27 cellular contexts compared by ENCODE assay signal in genomic region chrX:1163231-1163630, GRCh38. TPM values are rescaled to one million over a fixed set of nuclear protein-coding genes. Genes with fewer than 3 reads are reported as not detected.
DNase-seq lines count a peak whose midpoint lies in the region; ATAC-seq, FAIRE-seq and TF ChIP-seq lines count a peak whose summit lies in the region.
"Had no signal": no experiment of that assay in that cellular context is flagged by ENCODE, and none has a peak within 500 bp of the region (broad histone marks: within the 10 kb centered on the region; RNA-seq: fewer than 3 reads in every experiment).

No MANE protein-coding gene starts in this region.

- H3K27me3 Mint-ChIP-seq in activated CD4-positive, alpha-beta T cell treated with anti-CD3 and anti-CD28 coated beads, Interleukin-2, amount 10 ng/mL, durations not matched to agents 24 days and 14 days, result peaks cover 9% of the 10 kb centered on the region
- peaks cover 29% of the 10 kb centered on the region for H3K27me3 Mint-ChIP-seq in stimulated activated naive CD8-positive, alpha-beta T cell treated with anti-CD3 and anti-CD28 coated beads, Interleukin-15, amount 100 ng/mL, for 72 hours

- H3K9me3 Mint-ChIP-seq in activated CD4-positive, alpha-beta T cell treated with anti-CD3 and anti-CD28 coated beads, Interleukin-2, amount 10 ng/mL, durations not matched to agents 24 days and 14 days, result peaks cover 16% of the 10 kb centered on the region
- H3K9me3 Mint-ChIP-seq in stimulated activated naive CD8-positive, alpha-beta T cell treated with anti-CD3 and anti-CD28 coated beads, Interleukin-15, amount 100 ng/mL, for 72 hours, result peaks cover 18 to 20% of the 10 kb centered on the region in 2 donors

- H3K4me3 ChIP-seq in kidney (ENCODE audit: low read length in 2 of 2), result no peak overlapping the region
- H3K4me3 ChIP-seq: BLaER1, PC-9 had no signal

- peak; percentile 53 for DNase-seq in activated CD4-positive, alpha-beta T cell treated with anti-CD3 and anti-CD28 coated beads, Interleukin-2, amount 10 ng/mL, durations not matched to agents 24 days and 14 days
- no peak for DNase-seq in activated CD4-positive, alpha-beta T cell treated with anti-CD3 and anti-CD28 coated beads, Interleukin-2, amount 50 U/mL, for 1 hour
- DNase-seq in stimulated activated naive CD8-positive, alpha-beta T cell treated with anti-CD3 and anti-CD28 coated beads, Interleukin-15, amount 100 ng/mL, for 72 hours, result no peak
- no peak for DNase-seq in stimulated activated naive CD8-positive, alpha-beta T cell treated with anti-CD3 and anti-CD28 coated beads, Interleukin-15, Interleukin-2, amounts not matched to agents 100 U/mL and 50 U/mL, for 24 hours
- DNase-seq in kidney (peak; percentile 13), NCI-H226 (no peak), left colon (no peak), activated gamma-delta T cell treated with Interleukin-2 at 50 U/mL for 16 hours (no peak)
- DNase-seq: ACHN; CD4-positive, alpha-beta memory T cell; DMS153; GDM1; IMR-90; MV-4-11; NCI-H1105 treated with DMSO at 0.1 percent for 48 hours; NCI-H1694; NCI-H2081; NCI-H748 treated with DMSO at 0.1 percent for 48 hours; PC-9; RPMI8226; SHP77 treated with DMSO at 0.1 percent for 48 hours; SK-N-SH had no signal

- H3K4me1 ChIP-seq in kidney (ENCODE audit: control insufficient read depth in 1 of 2, insufficient read depth in 1 of 2, low read depth in 1 of 2, low read length in 2 of 2), result no peaks in the 10 kb centered on the region

- peaks cover 2% of the 10 kb centered on the region for H3K36me3 Mint-ChIP-seq in activated CD4-positive, alpha-beta T cell treated with anti-CD3 and anti-CD28 coated beads, Interleukin-2, amount 10 ng/mL, durations not matched to agents 24 days and 14 days (ENCODE audit: low read depth)
- H3K36me3 Mint-ChIP-seq: CD4-positive, alpha-beta memory T cell had no signal

- no peaks in the 10 kb centered on the region for H3K9me3 ChIP-seq in kidney (ENCODE audit: control insufficient read depth in 1 of 2, low read length in 2 of 2)
- H3K9me3 ChIP-seq: BLaER1, SK-N-SH had no signal

- H3K4me1 Mint-ChIP-seq in activated CD4-positive, alpha-beta T cell treated with anti-CD3 and anti-CD28 coated beads, Interleukin-2, amount 10 ng/mL, durations not matched to agents 24 days and 14 days, result peaks cover 20% of the 10 kb centered on the region
- peaks cover 28% of the 10 kb centered on the region for H3K4me1 Mint-ChIP-seq in stimulated activated naive CD8-positive, alpha-beta T cell treated with anti-CD3 and anti-CD28 coated beads, Interleukin-15, amount 100 ng/mL, for 72 hours

- no peak for FAIRE-seq in kidney (lab: Jason Lieb, UNC)
- FAIRE-seq: GM18507, GM19239 had no signal

- H3K27ac Mint-ChIP-seq in activated CD4-positive, alpha-beta T cell treated with anti-CD3 and anti-CD28 coated beads, Interleukin-2, amount 10 ng/mL, durations not matched to agents 24 days and 14 days, result peak overlapping the region; percentile 50
- no peak overlapping the region for H3K27ac Mint-ChIP-seq in stimulated activated naive CD8-positive, alpha-beta T cell treated with anti-CD3 and anti-CD28 coated beads, Interleukin-15, amount 100 ng/mL, for 72 hours

- H3K9ac ChIP-seq in kidney (ENCODE audit: low read length in 2 of 2), result no peak overlapping the region
- H3K9ac ChIP-seq: BLaER1, SK-N-SH had no signal

- ATAC-seq in stimulated activated naive CD8-positive, alpha-beta T cell treated with anti-CD3 and anti-CD28 coated beads, Interleukin-15, amount 100 ng/mL, for 72 hours, result peak; percentile 31
- ATAC-seq in stimulated activated naive CD8-positive, alpha-beta T cell treated with anti-CD3 and anti-CD28 coated beads, Interleukin-15, Interleukin-2, amounts not matched to agents 100 U/mL and 50 U/mL, for 24 hours, result no peak
- ATAC-seq in left colon, result no peak

- no peak overlapping the region for H3K27ac ChIP-seq in kidney (ENCODE audit: low read depth in 2 of 2, low read length in 2 of 2)
- H3K27ac ChIP-seq: 22Rv1, BLaER1, PC-9 had no signal

- H3K36me3 ChIP-seq in kidney (ENCODE audit: control insufficient read depth in 1 of 2, insufficient read depth in 2 of 2, low read length in 2 of 2), result no peaks in the 10 kb centered on the region
- H3K36me3 ChIP-seq: BLaER1 had no signal

- H3K4me3 Mint-ChIP-seq in activated CD4-positive, alpha-beta T cell treated with anti-CD3 and anti-CD28 coated beads, Interleukin-2, amount 10 ng/mL, durations not matched to agents 24 days and 14 days, result no peak overlapping the region
- no peak overlapping the region for H3K4me3 Mint-ChIP-seq in stimulated activated naive CD8-positive, alpha-beta T cell treated with anti-CD3 and anti-CD28 coated beads, Interleukin-15, amount 100 ng/mL, for 72 hours

- no peak for TF ChIP-seq CTCF in kidney (IDR thresholded peaks at IDR 0.05; ENCODE audit: borderline replicate concordance, extremely low read depth, insufficient read depth)

- intact Hi-C loops in activated CD4-positive, alpha-beta T cell treated with anti-CD3 and anti-CD28 coated beads, Interleukin-2, amount 10 ng/mL, durations not matched to agents 24 days and 14 days (cut with micrococcal nuclease), result loop anchor here (10.0 kb wide), 1 partner anchor 248 kb away; no protein-coding TSS in a partner anchor
- intact Hi-C loops in kidney (cut with DNase I) (no loop called here), left colon (cut with DNase I, micrococcal nuclease) (no loop called here)

RNA-seq across cellular contexts. Expression of gene CRLF2, which starts 49.2 kb away (rescaled TPM):
- 0.95 and 1.5 TPM in 2 replicates for total RNA-seq in activated CD4-positive, alpha-beta T cell treated with anti-CD3 and anti-CD28 coated beads, Interleukin-2, amount 10 ng/mL, durations not matched to agents 24 days and 14 days
- total RNA-seq in kidney, result 1.6 TPM
- polyA plus RNA-seq in kidney (ENCODE audit: insufficient read depth, low read depth, low replicate concordance), result not detected
- under 1 TPM; 0.18 to 0.28 TPM for total RNA-seq in left colon
- total RNA-seq: H4, IMR-90 had no signal
- polyA plus RNA-seq: CD4-positive, alpha-beta memory T cell; IMR-90; SK-N-SH had no signal

Comparison
In these comparisons a context has a peak if more than half of its experiments do, and no peak if none do; other contexts are left out.
1. DNase-seq: peak in activated CD4-positive, alpha-beta T cell treated with anti-CD3 and anti-CD28 coated beads, Interleukin-2, amount 10 ng/mL, durations not matched to agents 24 days and 14 days (single experiment) and kidney (single experiment); none in activated CD4-positive, alpha-beta T cell treated with anti-CD3 and anti-CD28 coated beads, Interleukin-2, amount 50 U/mL, for 1 hour (single experiment), stimulated activated naive CD8-positive, alpha-beta T cell treated with anti-CD3 and anti-CD28 coated beads, Interleukin-15, amount 100 ng/mL, for 72 hours (0 of 2), stimulated activated naive CD8-positive, alpha-beta T cell treated with anti-CD3 and anti-CD28 coated beads, Interleukin-15, Interleukin-2, amounts not matched to agents 100 U/mL and 50 U/mL, for 24 hours (single experiment), NCI-H226 (single experiment), left colon (0 of 2) and activated gamma-delta T cell treated with Interleukin-2 at 50 U/mL for 16 hours (single experiment).